ENCODE assay signal across 23 cellular contexts in the genomic region with DNA sequence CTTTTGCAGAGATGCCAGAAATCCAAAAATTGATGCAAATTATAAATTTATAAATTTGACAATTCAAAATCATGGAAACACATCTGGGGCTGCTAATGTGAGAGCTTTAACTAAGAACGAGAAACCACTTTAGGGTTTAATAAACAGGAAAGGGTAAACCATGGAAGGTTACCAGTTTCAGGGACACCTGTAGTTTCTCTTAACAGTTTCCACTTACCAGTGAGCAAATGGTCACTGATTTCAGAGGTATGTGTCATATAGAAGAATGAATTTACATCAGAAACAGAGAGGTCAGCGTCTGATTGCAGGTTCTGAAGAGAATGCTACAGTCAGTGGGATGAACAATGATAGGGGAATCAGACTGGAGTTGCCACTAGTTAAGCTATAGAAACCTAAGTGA. TPM values are rescaled to one million over a fixed set of nuclear protein-coding genes. Genes with fewer than 3 reads are reported as not detected.
"Had no signal": no experiment of that assay in that cellular context is flagged by ENCODE, and none has a peak within 500 bp of the region (broad histone marks: within the 10 kb centered on the region; RNA-seq: fewer than 3 reads in every experiment).

No MANE protein-coding gene starts in this region.

- H3K27ac ChIP-seq: left ventricle myocardium inferior, ovary, skin epidermis, stomach, testis, thyroid gland, transverse colon, upper lobe of left lung, vagina had no signal

- H3K4me1 ChIP-seq: left ventricle myocardium inferior, stomach, transverse colon, upper lobe of left lung, vagina had no signal

- H3K4me1 Mint-ChIP-seq: nephron; stimulated activated naive B cell treated with anti-CD40 and anti-IgM and Interleukin-4, amounts not matched to agents 10 μg/mL and 1 μg/mL and 100 μg/mL, for 72 hours had no signal

- H3K4me3 ChIP-seq: left ventricle myocardium inferior, lung, ovary, skin epidermis, stomach, testis, thyroid gland, transverse colon, upper lobe of left lung, vagina had no signal

- H3K27ac Mint-ChIP-seq: naive thymus-derived CD8-positive, alpha-beta T cell; nephron; progenitor cell of endocrine pancreas; stimulated activated naive B cell treated with anti-CD40 and anti-IgM and Interleukin-4, amounts not matched to agents 10 μg/mL and 1 μg/mL and 100 μg/mL, for 72 hours had no signal

- H3K36me3 Mint-ChIP-seq: naive thymus-derived CD8-positive, alpha-beta T cell; stimulated activated naive B cell treated with anti-CD40 and anti-IgM and Interleukin-4, amounts not matched to agents 10 μg/mL and 1 μg/mL and 100 μg/mL, for 72 hours had no signal

- H3K9me3 Mint-ChIP-seq: nephron; stimulated activated naive B cell treated with anti-CD40 and anti-IgM and Interleukin-4, amounts not matched to agents 10 μg/mL and 1 μg/mL and 100 μg/mL, for 72 hours had no signal

- ATAC-seq: naive thymus-derived CD8-positive, alpha-beta T cell; right cardiac atrium; sciatic nerve; stimulated activated naive B cell treated with anti-CD40 and anti-IgM and Interleukin-4, amounts not matched to agents 10 μg/mL and 1 μg/mL and 100 μg/mL, for 72 hours; stimulated activated naive CD8-positive, alpha-beta T cell treated with anti-CD3 and anti-CD28 coated beads, Interleukin-15, Interleukin-2, amounts not matched to agents 100 U/mL and 50 U/mL, for 24 hours had no signal

- H3K4me3 Mint-ChIP-seq: naive thymus-derived CD8-positive, alpha-beta T cell; stimulated activated naive B cell treated with anti-CD40 and anti-IgM and Interleukin-4, amounts not matched to agents 10 μg/mL and 1 μg/mL and 100 μg/mL, for 72 hours had no signal

- H3K27me3 Mint-ChIP-seq: stimulated activated naive B cell treated with anti-CD40 and anti-IgM and Interleukin-4, amounts not matched to agents 10 μg/mL and 1 μg/mL and 100 μg/mL, for 72 hours had no signal

- H3K27me3 ChIP-seq: ovary, testis, thyroid gland, upper lobe of left lung, vagina had no signal

- DNase-seq: hippocampal formation; left ventricle myocardium inferior; naive thymus-derived CD8-positive, alpha-beta T cell; right cardiac atrium; stimulated activated CD4-positive, alpha-beta T cell treated with anti-CD3 and anti-CD28 coated beads, Interleukin-12 subunit alpha, Interleukin-12 subunit beta, amount 100 ng/mL, for 4 hours; stimulated activated CD4-positive, alpha-beta T cell treated with anti-CD3 and anti-CD28 coated beads, Interleukin-15, amount 100 ng/mL, for 24 hours; stimulated activated CD4-positive, alpha-beta T cell treated with anti-CD3 and anti-CD28 coated beads, Interleukin-2, amount 100 ng/mL, for 24 hours; stimulated activated CD4-positive, alpha-beta T cell treated with anti-CD3 and anti-CD28 coated beads, Interleukin-4, amount 100 ng/mL, for 1 hour; stimulated activated naive B cell treated with anti-CD40 and anti-IgM and Interleukin-4, amounts not matched to agents 10 μg/mL and 1 μg/mL and 100 μg/mL, for 72 hours; stimulated activated naive CD8-positive, alpha-beta T cell treated with anti-CD3 and anti-CD28 coated beads, Interleukin-15, Interleukin-2, amounts not matched to agents 100 U/mL and 50 U/mL, for 24 hours; stomach; transverse colon; upper lobe of left lung had no signal

- H3K36me3 ChIP-seq: left ventricle myocardium inferior, ovary, stomach, thyroid gland, transverse colon, upper lobe of left lung, vagina had no signal

- H3K9me3 ChIP-seq: left ventricle myocardium inferior, ovary, stomach, testis, thyroid gland, transverse colon, upper lobe of left lung, vagina had no signal

RNA-seq across cellular contexts. Expression of a gene that starts 24.8 kb away (rescaled TPM):
- total RNA-seq: naive thymus-derived CD8-positive, alpha-beta T cell; pulmonary artery endothelial cell had no signal
- polyA plus RNA-seq: naive thymus-derived CD8-positive, alpha-beta T cell had no signal
